ENCODE assay signal across 1 cellular context in the genomic region with DNA sequence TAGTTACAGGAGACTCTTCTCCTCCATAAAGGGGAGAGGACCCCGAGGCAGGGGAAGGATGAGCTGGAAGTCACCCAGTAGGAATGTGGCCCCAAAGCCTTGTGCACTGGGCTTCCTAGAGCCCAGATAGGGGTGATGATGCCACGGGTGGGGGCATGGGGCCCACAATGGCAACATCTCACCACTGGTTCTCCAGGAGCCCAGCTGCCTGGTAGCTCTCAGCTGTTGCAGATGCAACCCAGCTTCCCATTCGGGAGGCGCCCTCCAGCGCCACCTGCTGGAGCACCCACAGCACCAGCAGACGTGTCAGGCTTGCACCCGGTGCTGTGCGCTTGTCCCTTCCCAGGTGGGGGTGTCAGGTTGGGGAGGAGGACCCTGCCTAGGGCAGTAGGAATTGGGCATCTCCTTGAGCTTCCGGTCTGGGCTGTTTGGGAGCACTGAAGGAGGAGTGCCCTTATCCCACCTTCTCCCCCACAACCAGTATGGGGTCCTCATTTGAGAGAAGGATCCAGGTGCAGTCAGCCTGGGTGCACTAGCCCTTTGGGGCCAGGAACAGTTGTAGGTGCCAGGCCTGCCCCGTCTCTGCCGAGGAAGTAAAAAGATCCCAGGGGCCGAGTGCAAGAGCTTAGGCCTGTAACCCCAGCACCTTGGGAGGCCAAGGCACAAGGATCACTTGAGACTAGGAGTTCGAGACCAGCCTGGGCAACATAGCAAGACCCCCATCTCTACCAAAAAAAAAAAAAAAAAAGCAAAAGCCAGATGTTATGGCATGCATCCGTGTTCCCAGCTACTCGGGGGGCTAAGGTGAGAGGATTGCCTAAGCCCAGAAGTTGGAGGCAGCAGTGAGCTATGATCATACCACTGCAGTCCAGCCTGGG.
TF ChIP-seq lines count a peak whose summit lies in the region.

No MANE protein-coding gene starts in this region.

TF ChIP-seq in K562, 482 proteins besides CTCF, POLR2A, EP300 and RAD21 (continued from another document):
- TF ChIP-seq, protein P1, sequence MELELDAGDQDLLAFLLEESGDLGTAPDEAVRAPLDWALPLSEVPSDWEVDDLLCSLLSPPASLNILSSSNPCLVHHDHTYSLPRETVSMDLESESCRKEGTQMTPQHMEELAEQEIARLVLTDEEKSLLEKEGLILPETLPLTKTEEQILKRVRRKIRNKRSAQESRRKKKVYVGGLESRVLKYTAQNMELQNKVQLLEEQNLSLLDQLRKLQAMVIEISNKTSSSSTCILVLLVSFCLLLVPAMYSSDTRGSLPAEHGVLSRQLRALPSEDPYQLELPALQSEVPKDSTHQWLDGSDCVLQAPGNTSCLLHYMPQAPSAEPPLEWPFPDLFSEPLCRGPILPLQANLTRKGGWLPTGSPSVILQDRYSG (tag; conservative IDR thresholded peaks at IDR 0.05; ENCODE audit: low read depth), result no peak
- TF ChIP-seq RCOR1 (IDR thresholded peaks at IDR 0.05; ENCODE audit: borderline replicate concordance in 1 of 2, low read depth in 2 of 2, low read length in 2 of 2) (peak in 1 of 2 experiments; percentile 63; a peak in 1 of 4 replicates), BRCA1 (IDR thresholded peaks at IDR 0.05) (no peak), BRCA1 (CRISPR knock-in tag; IDR thresholded peaks at IDR 0.05) (no peak), MTA3 (IDR thresholded peaks at IDR 0.05; ENCODE audit: borderline replicate concordance) (no peak; the same call in 1 of the 2 replicates), TFAM (CRISPR knock-in tag; conservative IDR thresholded peaks at IDR 0.05) (no peak), HMGN3 (IDR thresholded peaks at IDR 0.05; ENCODE audit: borderline replicate concordance, extremely low read depth, insufficient read length, low read depth, low read length) (no peak), PHB2 (IDR thresholded peaks at IDR 0.05; ENCODE audit: low read depth) (no peak), CREM (IDR thresholded peaks at IDR 0.05; ENCODE audit: low read depth) (peak; percentile 69), XRCC4 (IDR thresholded peaks at IDR 0.05; ENCODE audit: extremely low read depth, insufficient read depth, insufficient read length) (no peak), SRSF7 (optimal IDR thresholded peaks at IDR 0.05; ENCODE audit: low read depth, low read length) (no peak), ZNF121 (CRISPR knock-in tag; conservative IDR thresholded peaks at IDR 0.05) (peak; percentile 56; the same call in 1 of the 2 replicates), FOXM1 (IDR thresholded peaks at IDR 0.05; ENCODE audit: low read depth) (no peak), FOXM1 (CRISPR knock-in tag; IDR thresholded peaks at IDR 0.05; ENCODE audit: low read depth) (no peak), HNRNPL (IDR thresholded peaks at IDR 0.05; ENCODE audit: low read depth, low read length) (no peak), ZNF75A (CRISPR knock-in tag; IDR thresholded peaks at IDR 0.05) (no peak), GATAD2B (IDR thresholded peaks at IDR 0.05; ENCODE audit: borderline replicate concordance) (no peak; the same call in 1 of the 2 replicates), ZNF384 (IDR thresholded peaks at IDR 0.05; ENCODE audit: low read depth, low read length) (peak; percentile 40; the same call in 1 of the 2 replicates), HDAC3 (IDR thresholded peaks at IDR 0.05; ENCODE audit: borderline replicate concordance, partially characterized antibody) (no peak), ATF1 (CRISPR knock-in tag; IDR thresholded peaks at IDR 0.05) (no peak), ATF1 (tag; IDR thresholded peaks at IDR 0.05) (peak; percentile 44), YY1 (IDR thresholded peaks at IDR 0.05; ENCODE audit: borderline replicate concordance in 1 of 3, control insufficient read depth in 1 of 3, extremely low read depth in 1 of 3, insufficient read depth in 3 of 3, insufficient read length in 1 of 3, insufficient replicate concordance in 2 of 3, low read depth in 1 of 3, low read length in 2 of 3) (peak in 1 of 3 experiments; percentile 20), CTBP1 (IDR thresholded peaks at IDR 0.05; ENCODE audit: borderline replicate concordance) (peak; percentile 32; the same call in 1 of the 2 replicates), CREB1 (IDR thresholded peaks at IDR 0.05) (no peak), CREB1 (CRISPR knock-in tag; IDR thresholded peaks at IDR 0.05) (peak; percentile 67), LCOR (CRISPR knock-in tag; IDR thresholded peaks at IDR 0.05) (no peak), RB1 (IDR thresholded peaks at IDR 0.05; ENCODE audit: low read depth) (peak; percentile 73), CBFB (CRISPR knock-in tag; IDR thresholded peaks at IDR 0.05) (no peak), ATF7 (IDR thresholded peaks at IDR 0.05) (peak; percentile 25; the same call in 1 of the 2 replicates), JUND (IDR thresholded peaks at IDR 0.05; ENCODE audit: borderline replicate concordance, low read depth, low read length) (0 out of 2 replicates have a peak, but pooled peaks have one; percentile 44), JUND (tag; IDR thresholded peaks at IDR 0.05; ENCODE audit: borderline replicate concordance, low read depth, low read length) (peak; percentile 25; the same call in 1 of the 3 replicates), STAG1 (CRISPR knock-in tag; IDR thresholded peaks at IDR 0.05; ENCODE audit: borderline replicate concordance) (peak; percentile 73; the same call in 1 of the 2 replicates), ESRRA (IDR thresholded peaks at IDR 0.05; ENCODE audit: borderline replicate concordance, low read depth) (no peak), ZNF778 (CRISPR knock-in tag; IDR thresholded peaks at IDR 0.05) (no peak), ZNF324 (CRISPR knock-in tag; IDR thresholded peaks at IDR 0.05) (no peak), ZNF12 (CRISPR knock-in tag; IDR thresholded peaks at IDR 0.05) (peak; percentile 17; the same call in 1 of the 2 replicates), XRCC5 (IDR thresholded peaks at IDR 0.05; ENCODE audit: low read depth, low read length) (0 out of 2 replicates have a peak, but pooled peaks have one; percentile 39), ZNF239 (CRISPR knock-in tag; IDR thresholded peaks at IDR 0.05) (no peak), TAL1 (IDR thresholded peaks at IDR 0.05) (no peak)
- TF ChIP-seq, protein P2, sequence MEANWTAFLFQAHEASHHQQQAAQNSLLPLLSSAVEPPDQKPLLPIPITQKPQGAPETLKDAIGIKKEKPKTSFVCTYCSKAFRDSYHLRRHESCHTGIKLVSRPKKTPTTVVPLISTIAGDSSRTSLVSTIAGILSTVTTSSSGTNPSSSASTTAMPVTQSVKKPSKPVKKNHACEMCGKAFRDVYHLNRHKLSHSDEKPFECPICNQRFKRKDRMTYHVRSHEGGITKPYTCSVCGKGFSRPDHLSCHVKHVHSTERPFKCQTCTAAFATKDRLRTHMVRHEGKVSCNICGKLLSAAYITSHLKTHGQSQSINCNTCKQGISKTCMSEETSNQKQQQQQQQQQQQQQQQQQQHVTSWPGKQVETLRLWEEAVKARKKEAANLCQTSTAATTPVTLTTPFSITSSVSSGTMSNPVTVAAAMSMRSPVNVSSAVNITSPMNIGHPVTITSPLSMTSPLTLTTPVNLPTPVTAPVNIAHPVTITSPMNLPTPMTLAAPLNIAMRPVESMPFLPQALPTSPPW (CRISPR knock-in tag; IDR thresholded peaks at IDR 0.05), result peak; percentile 15; the same call in 1 of the 2 replicates
- TF ChIP-seq, protein P3, sequence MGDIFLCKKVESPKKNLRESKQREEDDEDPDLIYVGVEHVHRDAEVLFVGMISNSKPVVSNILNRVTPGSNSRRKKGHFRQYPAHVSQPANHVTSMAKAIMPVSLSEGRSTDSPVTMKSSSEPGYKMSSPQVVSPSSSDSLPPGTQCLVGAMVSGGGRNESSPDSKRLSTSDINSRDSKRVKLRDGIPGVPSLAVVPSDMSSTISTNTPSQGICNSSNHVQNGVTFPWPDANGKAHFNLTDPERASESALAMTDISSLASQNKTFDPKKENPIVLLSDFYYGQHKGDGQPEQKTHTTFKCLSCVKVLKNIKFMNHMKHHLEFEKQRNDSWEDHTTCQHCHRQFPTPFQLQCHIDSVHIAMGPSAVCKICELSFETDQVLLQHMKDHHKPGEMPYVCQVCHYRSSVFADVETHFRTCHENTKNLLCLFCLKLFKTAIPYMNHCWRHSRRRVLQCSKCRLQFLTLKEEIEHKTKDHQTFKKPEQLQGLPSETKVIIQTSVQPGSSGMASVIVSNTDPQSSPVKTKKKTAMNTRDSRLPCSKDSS (IDR thresholded peaks at IDR 0.05; ENCODE audit: low read depth, partially characterized antibody), result no peak
- TF ChIP-seq, protein P4, sequence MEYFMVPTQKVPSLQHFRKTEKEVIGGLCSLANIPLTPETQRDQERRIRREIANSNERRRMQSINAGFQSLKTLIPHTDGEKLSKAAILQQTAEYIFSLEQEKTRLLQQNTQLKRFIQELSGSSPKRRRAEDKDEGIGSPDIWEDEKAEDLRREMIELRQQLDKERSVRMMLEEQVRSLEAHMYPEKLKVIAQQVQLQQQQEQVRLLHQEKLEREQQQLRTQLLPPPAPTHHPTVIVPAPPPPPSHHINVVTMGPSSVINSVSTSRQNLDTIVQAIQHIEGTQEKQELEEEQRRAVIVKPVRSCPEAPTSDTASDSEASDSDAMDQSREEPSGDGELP (CRISPR knock-in tag; IDR thresholded peaks at IDR 0.05; ENCODE audit: borderline replicate concordance), result peak; percentile 97
- TF ChIP-seq, protein P5, sequence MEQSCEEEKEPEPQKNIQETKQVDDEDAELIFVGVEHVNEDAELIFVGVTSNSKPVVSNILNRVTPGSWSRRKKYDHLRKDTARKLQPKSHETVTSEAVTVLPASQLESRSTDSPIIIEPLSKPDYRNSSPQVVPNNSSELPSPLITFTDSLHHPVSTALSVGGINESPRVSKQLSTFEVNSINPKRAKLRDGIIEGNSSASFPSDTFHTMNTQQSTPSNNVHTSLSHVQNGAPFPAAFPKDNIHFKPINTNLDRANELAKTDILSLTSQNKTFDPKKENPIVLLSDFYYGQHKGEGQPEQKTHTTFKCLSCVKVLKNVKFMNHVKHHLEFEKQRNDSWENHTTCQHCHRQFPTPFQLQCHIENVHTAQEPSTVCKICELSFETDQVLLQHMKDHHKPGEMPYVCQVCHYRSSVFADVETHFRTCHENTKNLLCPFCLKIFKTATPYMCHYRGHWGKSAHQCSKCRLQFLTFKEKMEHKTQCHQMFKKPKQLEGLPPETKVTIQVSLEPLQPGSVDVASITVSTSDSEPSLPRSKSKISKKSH (CRISPR knock-in tag; IDR thresholded peaks at IDR 0.05), result no peak
- TF ChIP-seq, protein P6, sequence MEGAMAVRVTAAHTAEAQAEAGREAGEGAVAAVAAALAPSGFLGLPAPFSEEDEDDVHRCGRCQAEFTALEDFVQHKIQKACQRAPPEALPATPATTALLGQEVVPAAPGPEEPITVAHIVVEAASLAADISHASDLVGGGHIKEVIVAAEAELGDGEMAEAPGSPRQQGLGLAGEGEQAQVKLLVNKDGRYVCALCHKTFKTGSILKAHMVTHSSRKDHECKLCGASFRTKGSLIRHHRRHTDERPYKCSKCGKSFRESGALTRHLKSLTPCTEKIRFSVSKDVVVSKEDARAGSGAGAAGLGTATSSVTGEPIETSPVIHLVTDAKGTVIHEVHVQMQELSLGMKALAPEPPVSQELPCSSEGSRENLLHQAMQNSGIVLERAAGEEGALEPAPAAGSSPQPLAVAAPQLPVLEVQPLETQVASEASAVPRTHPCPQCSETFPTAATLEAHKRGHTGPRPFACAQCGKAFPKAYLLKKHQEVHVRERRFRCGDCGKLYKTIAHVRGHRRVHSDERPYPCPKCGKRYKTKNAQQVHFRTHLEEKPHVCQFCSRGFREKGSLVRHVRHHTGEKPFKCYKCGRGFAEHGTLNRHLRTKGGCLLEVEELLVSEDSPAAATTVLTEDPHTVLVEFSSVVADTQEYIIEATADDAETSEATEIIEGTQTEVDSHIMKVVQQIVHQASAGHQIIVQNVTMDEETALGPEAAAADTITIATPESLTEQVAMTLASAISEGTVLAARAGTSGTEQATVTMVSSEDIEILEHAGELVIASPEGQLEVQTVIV (CRISPR knock-in tag; IDR thresholded peaks at IDR 0.05; ENCODE audit: borderline replicate concordance), result no peak
- TF ChIP-seq, protein P7, sequence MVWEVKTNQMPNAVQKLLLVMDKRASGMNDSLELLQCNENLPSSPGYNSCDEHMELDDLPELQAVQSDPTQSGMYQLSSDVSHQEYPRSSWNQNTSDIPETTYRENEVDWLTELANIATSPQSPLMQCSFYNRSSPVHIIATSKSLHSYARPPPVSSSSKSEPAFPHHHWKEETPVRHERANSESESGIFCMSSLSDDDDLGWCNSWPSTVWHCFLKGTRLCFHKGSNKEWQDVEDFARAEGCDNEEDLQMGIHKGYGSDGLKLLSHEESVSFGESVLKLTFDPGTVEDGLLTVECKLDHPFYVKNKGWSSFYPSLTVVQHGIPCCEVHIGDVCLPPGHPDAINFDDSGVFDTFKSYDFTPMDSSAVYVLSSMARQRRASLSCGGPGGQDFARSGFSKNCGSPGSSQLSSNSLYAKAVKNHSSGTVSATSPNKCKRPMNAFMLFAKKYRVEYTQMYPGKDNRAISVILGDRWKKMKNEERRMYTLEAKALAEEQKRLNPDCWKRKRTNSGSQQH (CRISPR knock-in tag; IDR thresholded peaks at IDR 0.05), result no peak
- TF ChIP-seq, protein P8, sequence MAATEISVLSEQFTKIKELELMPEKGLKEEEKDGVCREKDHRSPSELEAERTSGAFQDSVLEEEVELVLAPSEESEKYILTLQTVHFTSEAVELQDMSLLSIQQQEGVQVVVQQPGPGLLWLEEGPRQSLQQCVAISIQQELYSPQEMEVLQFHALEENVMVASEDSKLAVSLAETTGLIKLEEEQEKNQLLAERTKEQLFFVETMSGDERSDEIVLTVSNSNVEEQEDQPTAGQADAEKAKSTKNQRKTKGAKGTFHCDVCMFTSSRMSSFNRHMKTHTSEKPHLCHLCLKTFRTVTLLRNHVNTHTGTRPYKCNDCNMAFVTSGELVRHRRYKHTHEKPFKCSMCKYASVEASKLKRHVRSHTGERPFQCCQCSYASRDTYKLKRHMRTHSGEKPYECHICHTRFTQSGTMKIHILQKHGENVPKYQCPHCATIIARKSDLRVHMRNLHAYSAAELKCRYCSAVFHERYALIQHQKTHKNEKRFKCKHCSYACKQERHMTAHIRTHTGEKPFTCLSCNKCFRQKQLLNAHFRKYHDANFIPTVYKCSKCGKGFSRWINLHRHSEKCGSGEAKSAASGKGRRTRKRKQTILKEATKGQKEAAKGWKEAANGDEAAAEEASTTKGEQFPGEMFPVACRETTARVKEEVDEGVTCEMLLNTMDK (IDR thresholded peaks at IDR 0.05; ENCODE audit: borderline replicate concordance, insufficient read depth, low read depth, low read length, poor library complexity, severe bottlenecking), result peak; percentile 87
